ENCODE assay signal across 8 cellular contexts in the genomic region with DNA sequence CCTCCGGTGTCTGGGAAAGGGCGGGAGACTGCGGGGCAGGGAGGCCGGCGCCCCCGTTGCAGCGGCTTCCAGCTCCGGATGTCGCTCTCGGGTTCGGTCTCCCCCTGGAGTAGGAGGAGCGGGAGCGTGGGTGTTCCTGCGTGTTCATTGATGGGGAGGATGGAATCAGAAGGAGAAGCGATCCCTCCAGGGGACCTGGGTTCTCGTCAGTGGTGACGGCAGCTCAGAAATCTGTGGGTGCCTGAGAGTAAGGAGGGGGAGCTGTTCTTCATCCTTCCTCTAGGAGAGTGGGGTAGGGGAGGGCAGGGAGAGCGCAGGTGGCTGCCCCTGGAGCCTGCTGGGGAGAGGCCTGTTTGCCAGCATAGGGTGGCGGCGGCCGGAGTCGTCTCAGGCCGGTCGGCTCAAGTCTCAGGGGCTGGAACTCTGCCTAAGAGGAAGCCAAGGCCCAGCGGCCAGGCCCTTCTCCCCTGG. TPM values are rescaled to one million over a fixed set of nuclear protein-coding genes. Genes with fewer than 3 reads are reported as not detected.
A peak's percentile ranks its signal among the peaks of the same experiment; 100 is the strongest.
DNase-seq lines count a peak whose midpoint lies in the region; ATAC-seq and TF ChIP-seq lines count a peak whose summit lies in the region.

No MANE protein-coding gene starts in this region.

- peak overlapping the region; percentile 87 for H3K27ac ChIP-seq in thymus (ENCODE audit: low read depth)

- H3K4me3 ChIP-seq in fibroblast of villous mesenchyme (ENCODE audit: low read depth, low read length) (peak overlapping the region; percentile 87), thymus (ENCODE audit: low read length) (peak overlapping the region; percentile 79)

- H3K27me3 Mint-ChIP-seq in activated T-cell treated with anti-CD3 and anti-CD28 coated beads, Interleukin-2, amount 50 U/mL, for 4 hours (ENCODE audit: low read depth) = no peaks in the 10 kb centered on the region
- H3K27me3 Mint-ChIP-seq in neural crest cell (ENCODE audit: low read depth) = peaks cover 21% of the 10 kb centered on the region

- no peaks in the 10 kb centered on the region for H3K27me3 ChIP-seq in thymus (ENCODE audit: control insufficient read depth, insufficient read depth)

- no peaks in the 10 kb centered on the region for H3K9me3 Mint-ChIP-seq in activated T-cell treated with anti-CD3 and anti-CD28 coated beads, Interleukin-2, amount 50 U/mL, for 4 hours
- peaks cover 3% of the 10 kb centered on the region for H3K9me3 Mint-ChIP-seq in neural crest cell

- H3K36me3 Mint-ChIP-seq in activated T-cell treated with anti-CD3 and anti-CD28 coated beads, Interleukin-2, amount 50 U/mL, for 4 hours (ENCODE audit: insufficient read depth) = no peaks in the 10 kb centered on the region
- no peaks in the 10 kb centered on the region for H3K36me3 Mint-ChIP-seq in neural crest cell (ENCODE audit: low read depth)

- H3K9me3 ChIP-seq in ES-I3 (ENCODE audit: control insufficient read depth, insufficient read depth, low read length) (no peaks in the 10 kb centered on the region), thymus (ENCODE audit: control insufficient read depth) (no peaks in the 10 kb centered on the region)

- H3K4me1 ChIP-seq in ES-I3 (ENCODE audit: insufficient read depth, low read length) (peaks cover 8% of the 10 kb centered on the region; the same call in 1 of the 2 replicates), thymus (ENCODE audit: control insufficient read depth, insufficient read depth, low read length) (peaks cover 24% of the 10 kb centered on the region)

- WGBS in thymus = under 1% methylated on average over 25 of the region's 25 CpGs

- TF ChIP-seq CTCF in fibroblast of villous mesenchyme (IDR thresholded peaks at IDR 0.05; ENCODE audit: insufficient read depth, low read depth, low read length) (no peak), neural crest cell (conservative IDR thresholded peaks at IDR 0.05) (no peak)

- no peaks in the 10 kb centered on the region for H3K36me3 ChIP-seq in ES-I3 (ENCODE audit: insufficient read depth, low read length)
- no peaks in the 10 kb centered on the region for H3K36me3 ChIP-seq in thymus (ENCODE audit: control insufficient read depth, insufficient read depth)

- H3K27ac Mint-ChIP-seq in neural crest cell (ENCODE audit: unreplicated experiment) = no peak overlapping the region

- DNase-seq in M059J (ENCODE audit: low read depth) (peak; percentile 68), fibroblast of villous mesenchyme (ENCODE audit: low read depth) (no peak), neural crest cell (ENCODE audit: low read depth, low spot score) (peak; percentile 28)
- peak; percentile 35 for DNase-seq in activated T-cell treated with anti-CD3 and anti-CD28 coated beads, Interleukin-2, amount 50 U/mL, for 4 hours

- H3K9ac ChIP-seq in ES-I3 (ENCODE audit: low read depth, low read length) = peak overlapping the region; percentile 88

- ATAC-seq in activated T-cell treated with anti-CD3 and anti-CD28 coated beads, Interleukin-2, amount 50 U/mL, for 4 hours = peak; percentile 39 to 52
- ATAC-seq in GM18511 (IDR thresholded peaks at IDR 0.05; ENCODE audit: unreplicated experiment) (no peak), HG03432 (IDR thresholded peaks at IDR 0.05; ENCODE audit: unreplicated experiment) (no peak)

- peaks cover 52% of the 10 kb centered on the region for H3K4me1 Mint-ChIP-seq in activated T-cell treated with anti-CD3 and anti-CD28 coated beads, Interleukin-2, amount 50 U/mL, for 4 hours (ENCODE audit: low read depth)
- H3K4me1 Mint-ChIP-seq in neural crest cell = peaks cover 46% of the 10 kb centered on the region

- peak overlapping the region; percentile 93 for H3K4me3 Mint-ChIP-seq in activated T-cell treated with anti-CD3 and anti-CD28 coated beads, Interleukin-2, amount 50 U/mL, for 4 hours
- H3K4me3 Mint-ChIP-seq in neural crest cell = peak overlapping the region; percentile 97

RNA-seq across cellular contexts. Expression of a gene that starts 1.1 kb away (rescaled TPM):
- total RNA-seq in M059J (2014; rRNA removed; shearing (Covaris generic)) = 14.9 and 19.3 TPM in 2 replicates
- 10 to 100 TPM; 37.6 to 53.3 (median 39.9) TPM for total RNA-seq in activated T-cell treated with anti-CD3 and anti-CD28 coated beads, Interleukin-2, amount 50 U/mL, for 4 hours
- total RNA-seq in fibroblast of villous mesenchyme = 26.1 and 30.7 TPM in 2 replicates
- 6.6 and 6.8 TPM in 2 replicates for total RNA-seq in neural crest cell
- polyA plus RNA-seq in thymus = 11.2 TPM

Comparison
In these comparisons a context has a peak if more than half of its experiments do, and no peak if none do; other contexts are left out.
1. ATAC-seq: peak in activated T-cell treated with anti-CD3 and anti-CD28 coated beads, Interleukin-2, amount 50 U/mL, for 4 hours (2 of 2); none in GM18511 (single experiment) and HG03432 (single experiment).